22 cellular contexts compared by ENCODE assay signal in genomic region chr4:173736840-173737239, GRCh38.
"Had no signal": no experiment of that assay in that cellular context is flagged by ENCODE, and none has a peak within 500 bp of the region (broad histone marks: within the 10 kb centered on the region; RNA-seq: fewer than 3 reads in every experiment).

No MANE protein-coding gene starts in this region.

- DNase-seq: activated CD4-positive, CD25-positive, alpha-beta regulatory T cell treated with anti-CD3 and anti-CD28 coated beads, Interleukin-2, amount 50 U/mL, for 72 hours; activated CD8-positive, alpha-beta memory T cell treated with anti-CD3 and anti-CD28 coated beads for 24 hours; activated CD8-positive, alpha-beta memory T cell treated with anti-CD3 and anti-CD28 coated beads, Interleukin-2, amount 50 U/mL, for 48 hours; activated effector memory CD4-positive, alpha-beta T cell treated with Interleukin-2 at 50 U/mL for 16 hours; activated naive CD4-positive, alpha-beta T cell treated with anti-CD3 and anti-CD28 coated beads, Interleukin-2, amount 10 ng/mL, durations not matched to agents 7 days and 5 days; activated naive CD8-positive, alpha-beta T cell treated with anti-CD3 and anti-CD28 coated beads, Interleukin-2, amount 50 U/mL, for 24 hours; activated T-cell treated with anti-CD3 and anti-CD28 coated beads, Interleukin-2, amount 50 U/mL, for 48 hours; cerebellar nuclear complex; effector CD4-positive, alpha-beta T cell; naive thymus-derived CD4-positive, alpha-beta T cell; ovary; spleen; stimulated activated naive B cell treated with anti-CD40 and anti-IgM and Interleukin-4, amounts not matched to agents 10 μg/mL and 1 μg/mL and 100 μg/mL, for 72 hours; SW 1271; T-helper 2 cell had no signal

- H3K4me1 ChIP-seq: breast epithelium, spleen had no signal

- H3K4me2 ChIP-seq: hepatocyte had no signal

- H2AFZ ChIP-seq: hepatocyte had no signal

- H3K4me3 ChIP-seq: breast epithelium, hepatocyte, ovary, spleen had no signal

- H3K9me3 ChIP-seq: ovary had no signal

- H3K36me3 ChIP-seq: breast epithelium, ovary, spleen had no signal

- H3K27me3 ChIP-seq: breast epithelium, hepatocyte, ovary, spleen had no signal

- ATAC-seq: activated naive CD8-positive, alpha-beta T cell treated with anti-CD3 and anti-CD28 coated beads, Interleukin-2, amount 50 U/mL, for 24 hours; left lobe of liver; naive thymus-derived CD4-positive, alpha-beta T cell; sciatic nerve; stimulated activated naive B cell treated with anti-CD40 and anti-IgM and Interleukin-4, amounts not matched to agents 10 μg/mL and 1 μg/mL and 100 μg/mL, for 72 hours had no signal

- FAIRE-seq: astrocyte, keratinocyte had no signal

- H3K79me2 ChIP-seq: hepatocyte had no signal

- H3K27ac ChIP-seq: breast epithelium, hepatocyte, ovary, spleen, VCaP had no signal
